ENCODE assay signal across 14 cellular contexts in genomic region chr15:60077581-60078359, GRCh38.
DNase-seq lines count a peak whose midpoint lies in the region; ATAC-seq, FAIRE-seq and TF ChIP-seq lines count a peak whose summit lies in the region.
"Had no signal": no experiment of that assay in that cellular context is flagged by ENCODE, and none has a peak within 500 bp of the region (broad histone marks: within the 10 kb centered on the region; RNA-seq: fewer than 3 reads in every experiment).

No MANE protein-coding gene starts in this region.

- CTCF ChIA-PET in activated CD8-positive, alpha-beta T cell treated with anti-CD3 and anti-CD28 coated beads, Interleukin-2, amount 10 ng/mL, durations not matched to agents 7 days and 5 days (lab: Charles Lee) = interaction anchor here (2.3 kb wide), 1 partner anchor 159 kb away, joined by 10 read pairs; no protein-coding TSS in a partner anchor
- CTCF ChIA-PET in HEK293T (lab: Yijun Ruan, JAX) = interaction anchor here (0.6 kb wide), 1 partner anchor 443 kb away, joined by 3 read pairs; no protein-coding TSS in a partner anchor

- ATAC-seq in activated CD8-positive, alpha-beta T cell treated with anti-CD3 and anti-CD28 coated beads, Interleukin-2, amount 10 ng/mL, durations not matched to agents 7 days and 5 days = no peak
- no peak for ATAC-seq in GM21381 (IDR thresholded peaks at IDR 0.05; ENCODE audit: unreplicated experiment)

- DNase-seq in stimulated activated CD4-positive, alpha-beta T cell treated with anti-CD3 and anti-CD28 coated beads, Interleukin-15, amount 100 ng/mL, for 24 hours = peak; percentile 45
- DNase-seq in stimulated activated CD4-positive, alpha-beta T cell treated with anti-CD3 and anti-CD28 coated beads, Interleukin-4, amount 100 ng/mL, for 4 hours = no peak
- peak; percentile 30 for DNase-seq in activated CD8-positive, alpha-beta T cell treated with anti-CD3 and anti-CD28 coated beads, Interleukin-2, amount 10 ng/mL, durations not matched to agents 7 days and 5 days
- peak; percentile 34 for DNase-seq in iPS-NIHi7 (ENCODE audit: extremely low spot score)
- DNase-seq in urothelium cell line (ENCODE audit: low spot score) = no peak
- DNase-seq in NCI-H446 (lab: John Stamatoyannopoulos, UW) = no peak
- no peak for DNase-seq in HEK293T (ENCODE audit: extremely low spot score)
- DNase-seq: dorsolateral prefrontal cortex, immature natural killer cell, NCI-H1048, NCI-H226, nucleus accumbens had no signal

- H3K4me3 Mint-ChIP-seq in activated CD8-positive, alpha-beta T cell treated with anti-CD3 and anti-CD28 coated beads, Interleukin-2, amount 10 ng/mL, durations not matched to agents 7 days and 5 days = no peak overlapping the region
- H3K4me3 Mint-ChIP-seq: immature natural killer cell, memory B cell had no signal

- H3K4me1 Mint-ChIP-seq in activated CD8-positive, alpha-beta T cell treated with anti-CD3 and anti-CD28 coated beads, Interleukin-2, amount 10 ng/mL, durations not matched to agents 7 days and 5 days (ENCODE audit: low read depth) = peaks cover 41% of the 10 kb centered on the region
- H3K4me1 Mint-ChIP-seq: immature natural killer cell, memory B cell had no signal

- no peaks in the 10 kb centered on the region for H3K9me3 Mint-ChIP-seq in activated CD8-positive, alpha-beta T cell treated with anti-CD3 and anti-CD28 coated beads, Interleukin-2, amount 10 ng/mL, durations not matched to agents 7 days and 5 days (ENCODE audit: insufficient read depth)
- H3K9me3 Mint-ChIP-seq: immature natural killer cell had no signal

- peak; percentile 9 for FAIRE-seq in urothelium cell line (lab: Jason Lieb, UNC)

- H3K27ac Mint-ChIP-seq in activated CD8-positive, alpha-beta T cell treated with anti-CD3 and anti-CD28 coated beads, Interleukin-2, amount 10 ng/mL, durations not matched to agents 7 days and 5 days = peak overlapping the region; percentile 65
- H3K27ac Mint-ChIP-seq: immature natural killer cell, memory B cell had no signal

- POLR2A ChIA-PET in activated CD8-positive, alpha-beta T cell treated with anti-CD3 and anti-CD28 coated beads, Interleukin-2, amount 10 ng/mL, durations not matched to agents 7 days and 5 days (lab: Charles Lee) = no interaction called here
- POLR2A ChIA-PET in HEK293T (lab: Yijun Ruan, JAX) = no interaction called here

- H3K36me3 Mint-ChIP-seq in activated CD8-positive, alpha-beta T cell treated with anti-CD3 and anti-CD28 coated beads, Interleukin-2, amount 10 ng/mL, durations not matched to agents 7 days and 5 days (ENCODE audit: low read depth) = no peaks in the 10 kb centered on the region
- H3K36me3 Mint-ChIP-seq: immature natural killer cell had no signal

- peaks cover 4% of the 10 kb centered on the region for H3K27me3 Mint-ChIP-seq in activated CD8-positive, alpha-beta T cell treated with anti-CD3 and anti-CD28 coated beads, Interleukin-2, amount 10 ng/mL, durations not matched to agents 7 days and 5 days (ENCODE audit: low read depth)

TF ChIP-seq in HEK293T, 16 proteins besides CTCF, POLR2A, EP300 and RAD21:
- TF ChIP-seq NFRKB (IDR thresholded peaks at IDR 0.05) (no peak), PKNOX1 (IDR thresholded peaks at IDR 0.05) (no peak), SP1 (IDR thresholded peaks at IDR 0.05) (no peak), ELF4 (IDR thresholded peaks at IDR 0.05) (no peak), ARNT (IDR thresholded peaks at IDR 0.05) (no peak), FOXK2 (IDR thresholded peaks at IDR 0.05) (no peak), HDGF (IDR thresholded peaks at IDR 0.05; ENCODE audit: borderline replicate concordance) (no peak)

Comparison
In these comparisons a context has a peak if more than half of its experiments do, and no peak if none do; other contexts are left out.
1. DNase-seq: peak in stimulated activated CD4-positive, alpha-beta T cell treated with anti-CD3 and anti-CD28 coated beads, Interleukin-15, amount 100 ng/mL, for 24 hours (single experiment), activated CD8-positive, alpha-beta T cell treated with anti-CD3 and anti-CD28 coated beads, Interleukin-2, amount 10 ng/mL, durations not matched to agents 7 days and 5 days (single experiment) and iPS-NIHi7 (single experiment); none in stimulated activated CD4-positive, alpha-beta T cell treated with anti-CD3 and anti-CD28 coated beads, Interleukin-4, amount 100 ng/mL, for 4 hours (0 of 2), urothelium cell line (single experiment), NCI-H446 (0 of 2) and HEK293T (single experiment).